25 cellular contexts compared by ENCODE assay signal in genomic region chr6:23561732-23562131, GRCh38.
"Had no signal": no experiment of that assay in that cellular context is flagged by ENCODE, and none has a peak within 500 bp of the region (broad histone marks: within the 10 kb centered on the region; RNA-seq: fewer than 3 reads in every experiment).

No MANE protein-coding gene starts in this region.

- H3K36me3 ChIP-seq: left ventricle myocardium inferior, ovary, right atrium auricular region, right lobe of liver, stomach, suprapubic skin, thoracic aorta, tibial artery, uterus had no signal

- H3K4me1 ChIP-seq: left ventricle myocardium inferior, right atrium auricular region, suprapubic skin, tibial artery, uterus had no signal

- H3K36me3 Mint-ChIP-seq: naive thymus-derived CD4-positive, alpha-beta T cell; natural killer cell treated with Interleukin-12 subunit alpha and Interleukin-12 subunit beta and Interleukin-15 and Interleukin-18, amount 100 ng/mL, for 72 hours; stimulated activated naive B cell treated with anti-CD40 and anti-IgM and Interleukin-4, amounts not matched to agents 10 μg/mL and 1 μg/mL and 100 μg/mL, for 72 hours had no signal

- H3K4me1 Mint-ChIP-seq: naive thymus-derived CD4-positive, alpha-beta T cell; stimulated activated naive B cell treated with anti-CD40 and anti-IgM and Interleukin-4, amounts not matched to agents 10 μg/mL and 1 μg/mL and 100 μg/mL, for 72 hours had no signal

- H3K9me3 ChIP-seq: ovary, right lobe of liver, thoracic aorta had no signal

- DNase-seq: hippocampal formation; islet precursor cell; left ventricle myocardium inferior; midbrain; mucosa of descending colon; naive thymus-derived CD4-positive, alpha-beta T cell; ovary; right lobe of liver; stimulated activated CD4-positive, alpha-beta T cell treated with anti-CD3 and anti-CD28 coated beads, Interleukin-1b, Interleukin-23, amount 100 ng/mL, for 48 hours; stimulated activated CD4-positive, alpha-beta T cell treated with anti-CD3 and anti-CD28 coated beads, Interleukin-2, amount 100 ng/mL, for 48 hours; stimulated activated CD4-positive, alpha-beta T cell treated with anti-CD3 and anti-CD28 coated beads, Interleukin-4, amount 100 ng/mL, for 4 hours; stimulated activated CD8-positive, alpha-beta memory T cell treated with anti-CD3 and anti-CD28 coated beads, Interleukin-4, amount 100 ng/mL, for 48 hours; stimulated activated naive B cell treated with anti-CD40 and anti-IgM and Interleukin-4, amounts not matched to agents 10 μg/mL and 1 μg/mL and 100 μg/mL, for 72 hours; stimulated activated naive CD8-positive, alpha-beta T cell treated with anti-CD3 and anti-CD28 coated beads, Interleukin-15, Interleukin-2, amounts not matched to agents 100 U/mL and 50 U/mL, for 24 hours; stomach; tibial artery; uterus had no signal

- H3K4me3 ChIP-seq: left ventricle myocardium inferior, lung, mucosa of descending colon, ovary, right atrium auricular region, right lobe of liver, smooth muscle cell, stomach, suprapubic skin, thoracic aorta, tibial artery, uterus had no signal

- H3K27ac ChIP-seq: left ventricle myocardium inferior, ovary, right atrium auricular region, stomach, suprapubic skin, thoracic aorta, tibial artery, uterus had no signal

- H3K27me3 ChIP-seq: ovary, right atrium auricular region, right lobe of liver, stomach, suprapubic skin, tibial artery, uterus had no signal

- H3K27ac Mint-ChIP-seq: naive thymus-derived CD4-positive, alpha-beta T cell; natural killer cell treated with Interleukin-12 subunit alpha and Interleukin-12 subunit beta and Interleukin-15 and Interleukin-18, amount 100 ng/mL, for 72 hours; progenitor cell of endocrine pancreas; stimulated activated naive B cell treated with anti-CD40 and anti-IgM and Interleukin-4, amounts not matched to agents 10 μg/mL and 1 μg/mL and 100 μg/mL, for 72 hours; type B pancreatic cell had no signal

- H3K4me3 Mint-ChIP-seq: naive thymus-derived CD4-positive, alpha-beta T cell; natural killer cell treated with Interleukin-12 subunit alpha and Interleukin-12 subunit beta and Interleukin-15 and Interleukin-18, amount 100 ng/mL, for 72 hours; stimulated activated naive B cell treated with anti-CD40 and anti-IgM and Interleukin-4, amounts not matched to agents 10 μg/mL and 1 μg/mL and 100 μg/mL, for 72 hours; type B pancreatic cell had no signal

- ATAC-seq: mucosa of descending colon; naive thymus-derived CD4-positive, alpha-beta T cell; natural killer cell treated with Interleukin-12 subunit alpha and Interleukin-12 subunit beta and Interleukin-15 and Interleukin-18, amount 100 ng/mL, for 72 hours; stimulated activated naive B cell treated with anti-CD40 and anti-IgM and Interleukin-4, amounts not matched to agents 10 μg/mL and 1 μg/mL and 100 μg/mL, for 72 hours; stimulated activated naive CD8-positive, alpha-beta T cell treated with anti-CD3 and anti-CD28 coated beads, Interleukin-15, Interleukin-2, amounts not matched to agents 100 U/mL and 50 U/mL, for 24 hours had no signal

- H3K27me3 Mint-ChIP-seq: naive thymus-derived CD4-positive, alpha-beta T cell; natural killer cell treated with Interleukin-12 subunit alpha and Interleukin-12 subunit beta and Interleukin-15 and Interleukin-18, amount 100 ng/mL, for 72 hours; progenitor cell of endocrine pancreas; stimulated activated naive B cell treated with anti-CD40 and anti-IgM and Interleukin-4, amounts not matched to agents 10 μg/mL and 1 μg/mL and 100 μg/mL, for 72 hours had no signal
